12 cellular contexts compared by ENCODE assay signal in the genomic region with DNA sequence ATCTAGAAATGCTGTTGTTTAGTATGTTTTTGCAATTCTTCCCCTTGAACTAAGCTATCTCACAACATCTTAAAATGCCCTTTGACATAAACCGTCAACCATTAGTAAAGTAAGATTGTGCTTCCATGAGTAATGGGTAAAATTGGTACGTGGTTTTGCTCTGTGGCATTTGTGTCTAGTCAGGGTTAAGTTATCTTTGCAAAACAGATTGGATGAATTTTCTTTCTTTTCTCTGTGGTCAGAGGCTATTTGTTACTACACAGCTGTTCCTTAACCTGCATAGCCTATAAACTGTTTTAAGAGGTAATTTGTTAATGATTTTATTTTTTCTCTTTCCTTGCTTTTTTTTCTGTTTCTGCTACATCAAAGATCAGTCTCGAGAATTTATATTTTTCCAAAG.
A peak's percentile ranks its signal among the peaks of the same experiment; 100 is the strongest.
DNase-seq lines count a peak whose midpoint lies in the region; ATAC-seq and TF ChIP-seq lines count a peak whose summit lies in the region.
"Had no signal": no experiment of that assay in that cellular context is flagged by ENCODE, and none has a peak within 500 bp of the region (broad histone marks: within the 10 kb centered on the region; RNA-seq: fewer than 3 reads in every experiment).

No MANE protein-coding gene starts in this region.

- H3K4me3 ChIP-seq in HEK293 (ENCODE audit: low read depth, low read length) (no peak overlapping the region), SJCRH30 (no peak overlapping the region), fibroblast of mammary gland (ENCODE audit: control insufficient read depth, low read depth, low read length) (no peak overlapping the region), body of pancreas (no peak overlapping the region), right atrium auricular region (no peak overlapping the region)

- 87 to 92% methylated on average over 3 of the region's 3 CpGs for WGBS in body of pancreas, 2 donors

- CTCF ChIA-PET in HEK293 (lab: Yijun Ruan, JAX), result interaction anchor here (0.6 to 1.7 kb wide), 5 partner anchors 8 to 615 kb away, joined by 3 to 6 read pairs (median 3); no protein-coding TSS in a partner anchor

- no peak for TF ChIP-seq CTCF in HEK293 (tag by site-specific recombination; IDR thresholded peaks at IDR 0.05)
- no peak for TF ChIP-seq CTCF in fibroblast of mammary gland (conservative IDR thresholded peaks at IDR 0.05; ENCODE audit: control insufficient read depth, insufficient read depth, low read depth, low read length)
- no peak for TF ChIP-seq CTCF in body of pancreas (IDR thresholded peaks at IDR 0.05)
- TF ChIP-seq CTCF in right atrium auricular region (IDR thresholded peaks at IDR 0.05), result no peak

- POLR2A ChIA-PET in HEK293 (lab: Yijun Ruan, JAX), result no interaction called here

- H3K36me3 ChIP-seq in HEK293 (ENCODE audit: control insufficient read depth in 2 of 2, insufficient read depth in 1 of 2, low read length in 2 of 2) (no peaks in the 10 kb centered on the region), SJCRH30 (no peaks in the 10 kb centered on the region), body of pancreas (replicated peaks in 1 of 2; ENCODE audit: insufficient read depth in 1 of 2, low read depth in 2 of 2) (no peaks in the 10 kb centered on the region), right atrium auricular region (no peaks in the 10 kb centered on the region)

- H3K27ac ChIP-seq in HEK293 (ENCODE audit: extremely low read depth, low read depth, low read length) (no peak overlapping the region), SJCRH30 (0 out of 2 replicates have a peak overlapping the region, but pooled peaks have one; percentile 3), body of pancreas (no peak overlapping the region), right atrium auricular region (no peak overlapping the region)

- H3K9me3 ChIP-seq in HEK293 (ENCODE audit: control insufficient read depth, insufficient read depth, low read depth, low read length) (no peaks in the 10 kb centered on the region), SJCRH30 (replicated peaks) (no peaks in the 10 kb centered on the region), body of pancreas (no peaks in the 10 kb centered on the region), right atrium auricular region (no peaks in the 10 kb centered on the region)

- peak; percentile 33 for DNase-seq in AG08395 (ENCODE audit: low spot score)
- DNase-seq in SJCRH30, result peak in 1 of 2 experiments; percentile 36
- peak; percentile 71 for DNase-seq in fibroblast of mammary gland (ENCODE audit: low read depth)
- DNase-seq in body of pancreas, result no peak
- DNase-seq in right atrium auricular region (ENCODE audit: low spot score), result no peak
- DNase-seq in NCI-H1105 treated with DMSO at 0.1 percent for 48 hours (lab: John Stamatoyannopoulos, UW), result no peak
- no peak for DNase-seq in NCI-H1092 (lab: John Stamatoyannopoulos, UW)
- DNase-seq: activated CD4-positive, alpha-beta T cell treated with anti-CD3 and anti-CD28 coated beads for 1 hour; H7; NCI-H2029; posterior cingulate gyrus had no signal

- ATAC-seq in body of pancreas, result no peak

- no peaks in the 10 kb centered on the region for H3K27me3 ChIP-seq in SJCRH30
- no peaks in the 10 kb centered on the region for H3K27me3 ChIP-seq in body of pancreas
- H3K27me3 ChIP-seq in right atrium auricular region, result no peaks in the 10 kb centered on the region

- no peak for TF ChIP-seq POLR2A in body of pancreas (IDR thresholded peaks at IDR 0.05)

- no peaks in the 10 kb centered on the region for H3K4me1 ChIP-seq in HEK293 (ENCODE audit: control insufficient read depth, insufficient read depth, low read length)
- H3K4me1 ChIP-seq in SJCRH30, result peaks cover 5% of the 10 kb centered on the region; the same call in 1 of the 2 replicates
- H3K4me1 ChIP-seq in body of pancreas, result no peaks in the 10 kb centered on the region
- H3K4me1 ChIP-seq in right atrium auricular region, result peaks cover 0 to 32% of the 10 kb centered on the region in 2 donors

- intact Hi-C loops in body of pancreas (cut with DNase I), result no loop called here

TF ChIP-seq in HEK293, 187 proteins besides CTCF, POLR2A, EP300 and RAD21:
- TF ChIP-seq, protein P1, sequence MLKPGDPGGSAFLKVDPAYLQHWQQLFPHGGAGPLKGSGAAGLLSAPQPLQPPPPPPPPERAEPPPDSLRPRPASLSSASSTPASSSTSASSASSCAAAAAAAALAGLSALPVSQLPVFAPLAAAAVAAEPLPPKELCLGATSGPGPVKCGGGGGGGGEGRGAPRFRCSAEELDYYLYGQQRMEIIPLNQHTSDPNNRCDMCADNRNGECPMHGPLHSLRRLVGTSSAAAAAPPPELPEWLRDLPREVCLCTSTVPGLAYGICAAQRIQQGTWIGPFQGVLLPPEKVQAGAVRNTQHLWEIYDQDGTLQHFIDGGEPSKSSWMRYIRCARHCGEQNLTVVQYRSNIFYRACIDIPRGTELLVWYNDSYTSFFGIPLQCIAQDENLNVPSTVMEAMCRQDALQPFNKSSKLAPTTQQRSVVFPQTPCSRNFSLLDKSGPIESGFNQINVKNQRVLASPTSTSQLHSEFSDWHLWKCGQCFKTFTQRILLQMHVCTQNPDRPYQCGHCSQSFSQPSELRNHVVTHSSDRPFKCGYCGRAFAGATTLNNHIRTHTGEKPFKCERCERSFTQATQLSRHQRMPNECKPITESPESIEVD (tag by site-specific recombination; IDR thresholded peaks at IDR 0.05), result 0 out of 2 replicates have a peak, but pooled peaks have one; percentile 21
- no peak for TF ChIP-seq ZNF146 (tag by site-specific recombination; IDR thresholded peaks at IDR 0.05)

Comparison
In these comparisons a context has a peak if more than half of its experiments do, and no peak if none do; other contexts are left out.
1. DNase-seq: peak in AG08395 (single experiment) and fibroblast of mammary gland (single experiment); none in body of pancreas (0 of 4), right atrium auricular region (single experiment), NCI-H1105 treated with DMSO at 0.1 percent for 48 hours (single experiment) and NCI-H1092 (single experiment).